8 cellular contexts compared by ENCODE assay signal in genomic region chr2:200860092-200860795, GRCh38. TPM values are rescaled to one million over a fixed set of nuclear protein-coding genes. Genes with fewer than 3 reads are reported as not detected.
DNase-seq lines count a peak whose midpoint lies in the region; ATAC-seq, FAIRE-seq and TF ChIP-seq lines count a peak whose summit lies in the region.

No MANE protein-coding gene starts in this region.

- H3K9me3 Mint-ChIP-seq in stimulated activated naive B cell treated with anti-CD40 and anti-IgM and Interleukin-4, amounts not matched to agents 10 μg/mL and 1 μg/mL and 100 μg/mL, for 72 hours = no peaks in the 10 kb centered on the region

- WGBS in adrenal gland, 4 donors = 14 to 20% (median 18%) methylated on average over 12 of the region's 12 CpGs

- peaks cover 0 to 47% of the 10 kb centered on the region in 2 donors for H3K36me3 ChIP-seq in adrenal gland (replicated peaks in 1 of 2)
- H3K36me3 ChIP-seq in kidney (ENCODE audit: control insufficient read depth in 1 of 2, insufficient read depth in 2 of 2, low read length in 2 of 2) = peaks cover 29 to 56% of the 10 kb centered on the region in 2 donors

- H3K27ac ChIP-seq in adrenal gland = peak overlapping the region in 4 of 5 donors; percentile 23 to 100 (median 64)
- H3K27ac ChIP-seq in kidney (ENCODE audit: low read depth in 2 of 2, low read length in 2 of 2) = peak overlapping the region in 1 of 2 donors; percentile 79

- intact Hi-C loops in adrenal gland (cut with DNase I) = loop anchor here in 1 of 2 donors (5.0 kb wide), 1 partner anchor 43 kb away; no protein-coding TSS in a partner anchor
- intact Hi-C loops in kidney (cut with DNase I) = no loop called here

- H3K27me3 ChIP-seq in adrenal gland = no peaks in the 10 kb centered on the region

- peak overlapping the region; percentile 77 to 80 for H3K4me3 Mint-ChIP-seq in stimulated activated naive B cell treated with anti-CD40 and anti-IgM and Interleukin-4, amounts not matched to agents 10 μg/mL and 1 μg/mL and 100 μg/mL, for 72 hours

- no peak for FAIRE-seq in kidney (lab: Jason Lieb, UNC)

- no peak for DNase-seq in LNCaP clone FGC (ENCODE audit: low read depth)
- peak; percentile 61 to 87 (median 71) for DNase-seq in adrenal gland
- DNase-seq in kidney = no peak
- DNase-seq in stimulated activated naive B cell treated with anti-CD40 and anti-IgM and Interleukin-4, amounts not matched to agents 10 μg/mL and 1 μg/mL and 100 μg/mL, for 72 hours = no peak
- DNase-seq in NCI-H2029 (lab: John Stamatoyannopoulos, UW) = no peak

- H3K9me3 ChIP-seq in adrenal gland (replicated peaks in 1 of 3) (no peaks in the 10 kb centered on the region), kidney (ENCODE audit: control insufficient read depth in 1 of 2, low read length in 2 of 2) (no peaks in the 10 kb centered on the region)

- H3K4me1 ChIP-seq in adrenal gland (replicated peaks in 1 of 2) (peaks cover 39 to 49% of the 10 kb centered on the region in 2 donors), kidney (ENCODE audit: control insufficient read depth in 1 of 2, insufficient read depth in 1 of 2, low read depth in 1 of 2, low read length in 2 of 2) (peaks cover 4 to 11% of the 10 kb centered on the region in 2 donors)

- H3K4me1 Mint-ChIP-seq in stimulated activated naive B cell treated with anti-CD40 and anti-IgM and Interleukin-4, amounts not matched to agents 10 μg/mL and 1 μg/mL and 100 μg/mL, for 72 hours = peaks cover 31 to 60% of the 10 kb centered on the region in 2 donors

- H3K27ac Mint-ChIP-seq in stimulated activated naive B cell treated with anti-CD40 and anti-IgM and Interleukin-4, amounts not matched to agents 10 μg/mL and 1 μg/mL and 100 μg/mL, for 72 hours = peak overlapping the region; percentile 84

- no peak for ATAC-seq in stimulated activated naive B cell treated with anti-CD40 and anti-IgM and Interleukin-4, amounts not matched to agents 10 μg/mL and 1 μg/mL and 100 μg/mL, for 72 hours (replicated peaks)
- ATAC-seq in GM19023 (IDR thresholded peaks at IDR 0.05; ENCODE audit: unreplicated experiment) (no peak), HG03432 (IDR thresholded peaks at IDR 0.05; ENCODE audit: unreplicated experiment) (no peak), HG02623 (IDR thresholded peaks at IDR 0.05; ENCODE audit: unreplicated experiment) (no peak)

- H3K4me3 ChIP-seq in LNCaP clone FGC (ENCODE audit: low read depth, low read length) (peak overlapping the region; percentile 82; the same call in 1 of the 2 replicates), adrenal gland (peak overlapping the region in 1 of 4 donors; percentile 95), kidney (ENCODE audit: low read length in 2 of 2) (peak overlapping the region; percentile 45 to 90)

- H3K36me3 Mint-ChIP-seq in stimulated activated naive B cell treated with anti-CD40 and anti-IgM and Interleukin-4, amounts not matched to agents 10 μg/mL and 1 μg/mL and 100 μg/mL, for 72 hours = peaks cover 69 to 71% of the 10 kb centered on the region in 2 donors

- H3K27me3 Mint-ChIP-seq in stimulated activated naive B cell treated with anti-CD40 and anti-IgM and Interleukin-4, amounts not matched to agents 10 μg/mL and 1 μg/mL and 100 μg/mL, for 72 hours = no peaks in the 10 kb centered on the region

- peak; percentile 63 to 85 for TF ChIP-seq POLR2A in adrenal gland (IDR thresholded peaks at IDR 0.05)

- TF ChIP-seq CTCF in LNCaP clone FGC (IDR thresholded peaks at IDR 0.05; ENCODE audit: control insufficient read depth, extremely low read depth, insufficient read depth) (no peak), adrenal gland (IDR thresholded peaks at IDR 0.05) (no peak), kidney (IDR thresholded peaks at IDR 0.05; ENCODE audit: borderline replicate concordance, extremely low read depth, insufficient read depth) (no peak)

- H3K9ac ChIP-seq in kidney (ENCODE audit: low read length in 2 of 2) = peak overlapping the region in 1 of 2 donors; percentile 22

RNA-seq across cellular contexts. Expression of gene CLK1, which starts 4.2 kb away (rescaled TPM):
- total RNA-seq in adrenal gland (100 to 1,000 TPM in 2 of 8 donors, 10 to 100 TPM in 6; 34.4 to 151 (median 77.2) TPM), kidney (108 TPM)
- polyA plus RNA-seq in adrenal gland (1,000 to 10,000 TPM in 1 of 3 donors, 100 to 1,000 TPM in 1, 10 to 100 TPM in 1; 77.2 to 2,325 (median 626) TPM), kidney (ENCODE audit: insufficient read depth, low read depth, low replicate concordance) (91.4 TPM)

RNA-seq across cellular contexts. Expression of gene PPIL3, which starts 28.6 kb away (rescaled TPM):
- total RNA-seq in adrenal gland (100 to 1,000 TPM in 1 of 8 donors, 10 to 100 TPM in 7; 13.2 to 186 (median 28.5) TPM), kidney (26.7 TPM)
- polyA plus RNA-seq in adrenal gland (10 to 100 TPM; 32.3 to 53.3 (median 34.0) TPM), kidney (ENCODE audit: insufficient read depth, low read depth, low replicate concordance) (27.0 TPM)

RNA-seq across cellular contexts. Expression of gene NIF3L1, which starts 28.9 kb away (rescaled TPM):
- 10 to 100 TPM; 10.1 to 35.5 (median 24.7) TPM for total RNA-seq in adrenal gland
- polyA plus RNA-seq in adrenal gland = 10 to 100 TPM; 15.8 to 60.1 (median 17.0) TPM
- 24.6 TPM for total RNA-seq in kidney
- 29.7 TPM for polyA plus RNA-seq in kidney (ENCODE audit: insufficient read depth, low read depth, low replicate concordance)

RNA-seq across cellular contexts. Expression of gene BZW1, which starts 48.5 kb away (rescaled TPM):
- total RNA-seq in adrenal gland (100 to 1,000 TPM in 7 of 8 donors, 10 to 100 TPM in 1; 98.6 to 631 (median 193) TPM), kidney (188 TPM)
- polyA plus RNA-seq in adrenal gland (100 to 1,000 TPM in 1 of 3 donors, 10 to 100 TPM in 2; 28.4 to 511 (median 30.2) TPM), kidney (ENCODE audit: insufficient read depth, low read depth, low replicate concordance) (50.5 TPM)

Comparison
In these comparisons a context has a peak if more than half of its experiments do, and no peak if none do; other contexts are left out.
1. DNase-seq: peak in adrenal gland (7 of 7); none in LNCaP clone FGC (single experiment), kidney (single experiment), stimulated activated naive B cell treated with anti-CD40 and anti-IgM and Interleukin-4, amounts not matched to agents 10 μg/mL and 1 μg/mL and 100 μg/mL, for 72 hours (single experiment) and NCI-H2029 (single experiment).